Comparison of ENCODE assay signal across 14 cellular contexts in the genomic region with DNA sequence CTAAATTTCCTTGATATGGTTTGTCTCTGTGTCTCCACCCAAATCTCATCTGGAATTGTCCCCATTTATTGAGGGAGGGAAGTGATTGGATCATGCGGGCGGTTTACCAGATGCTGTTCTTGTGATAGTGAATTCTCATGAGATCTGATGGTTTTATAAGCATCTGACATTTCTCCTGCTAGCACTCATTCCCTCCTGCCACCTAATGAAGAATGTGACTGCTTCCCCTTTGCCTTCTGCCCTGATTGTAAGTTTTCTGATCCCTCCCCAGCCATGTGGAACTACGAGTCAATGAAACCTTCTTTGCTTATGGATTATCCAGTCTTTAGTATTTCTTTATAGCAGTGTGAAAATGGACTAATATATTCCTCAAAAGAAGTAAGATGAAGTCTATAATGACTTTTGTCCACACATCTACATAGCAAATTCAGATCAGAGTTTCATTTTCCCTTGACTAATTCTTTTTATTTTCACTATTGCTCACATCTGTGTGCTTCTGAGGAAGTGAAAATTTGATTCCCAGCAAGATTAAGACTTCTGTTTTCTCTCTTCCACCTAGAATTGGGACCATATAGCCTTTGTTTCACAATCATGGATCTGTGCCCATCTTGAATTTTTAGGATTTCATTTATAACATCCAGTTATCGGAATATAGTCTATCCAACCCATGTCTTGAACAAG.
DNase-seq lines count a peak whose midpoint lies in the region; ATAC-seq and FAIRE-seq lines count a peak whose summit lies in the region.
"Had no signal": no experiment of that assay in that cellular context is flagged by ENCODE, and none has a peak within 500 bp of the region (broad histone marks: within the 10 kb centered on the region; RNA-seq: fewer than 3 reads in every experiment).

No MANE protein-coding gene starts in this region.

- no peak for FAIRE-seq in HTR-8/SVneo (lab: Jason Lieb, UNC)
- FAIRE-seq: islet of Langerhans, K562, RCC 7860 had no signal

- DNase-seq in NCI-H1105 (lab: John Stamatoyannopoulos, UW) (no peak), HTR-8/SVneo (ENCODE audit: insufficient read length, low spot score) (no peak), NCI-H748 (lab: John Stamatoyannopoulos, UW; ENCODE audit: unreplicated experiment) (no peak), NCI-H1092 treated with DMSO at 0.1 percent for 48 hours (lab: John Stamatoyannopoulos, UW) (no peak)
- DNase-seq: activated effector memory CD4-positive, alpha-beta T cell treated with Interleukin-2 at 50 U/mL for 16 hours; naive thymus-derived CD8-positive, alpha-beta T cell; NCI-H2171 treated with DMSO at 0.1 percent for 48 hours had no signal

- peak; percentile 67 for ATAC-seq in GM18499 (IDR thresholded peaks at IDR 0.05; ENCODE audit: insufficient read depth, unreplicated experiment)
- ATAC-seq in GM19455 (IDR thresholded peaks at IDR 0.05; ENCODE audit: unreplicated experiment), result peak; percentile 60
- ATAC-seq in HG02870 (IDR thresholded peaks at IDR 0.05; ENCODE audit: unreplicated experiment), result peak; percentile 93
- peak; percentile 62 for ATAC-seq in HG03575 (IDR thresholded peaks at IDR 0.05; ENCODE audit: extremely low read depth, insufficient number of reproducible peaks, low FRiP score, unreplicated experiment)
- ATAC-seq: K562; naive thymus-derived CD8-positive, alpha-beta T cell had no signal
